8 cellular contexts compared by ENCODE assay signal in genomic region chr6:53795702-53796450, GRCh38. TPM values are rescaled to one million over a fixed set of nuclear protein-coding genes. Genes with fewer than 3 reads are reported as not detected.
DNase-seq lines count a peak whose midpoint lies in the region; ATAC-seq, FAIRE-seq and TF ChIP-seq lines count a peak whose summit lies in the region.

No MANE protein-coding gene starts in this region.

- peaks cover 17% of the 10 kb centered on the region for H3K4me1 Mint-ChIP-seq in astrocyte (ENCODE audit: low read depth, unreplicated experiment)

- TF ChIP-seq EP300 in sigmoid colon (IDR thresholded peaks at IDR 0.05): no peak

- H3K9ac ChIP-seq in astrocyte (ENCODE audit: low read length) (peak overlapping the region; percentile 80), iPS-15b (ENCODE audit: low read depth, low read length) (peak overlapping the region; percentile 48)

- no peaks in the 10 kb centered on the region for H3K9me3 Mint-ChIP-seq in astrocyte (ENCODE audit: unreplicated experiment)

- ATAC-seq in HG03354 (IDR thresholded peaks at IDR 0.05; ENCODE audit: poor library complexity, severe bottlenecking, unreplicated experiment): no peak
- ATAC-seq in HG03280 (IDR thresholded peaks at IDR 0.05; ENCODE audit: unreplicated experiment): no peak

- H4K20me1 ChIP-seq in astrocyte (ENCODE audit: insufficient read depth, low read length): peaks cover 18% of the 10 kb centered on the region

- H3K27me3 Mint-ChIP-seq in astrocyte (ENCODE audit: low read depth, unreplicated experiment): no peaks in the 10 kb centered on the region

- H3K9me3 ChIP-seq in astrocyte (ENCODE audit: insufficient read depth, low read depth, low read length) (no peaks in the 10 kb centered on the region), iPS-15b (ENCODE audit: control insufficient read depth, insufficient read depth, low read length) (no peaks in the 10 kb centered on the region), sigmoid colon (no peaks in the 10 kb centered on the region)

- FAIRE-seq in astrocyte (lab: Jason Lieb, UNC): no peak

- peak overlapping the region; percentile 93 for H3K4me2 ChIP-seq in astrocyte (ENCODE audit: low read length)

- peak overlapping the region; percentile 83 for H3K4me3 ChIP-seq in astrocyte (ENCODE audit: insufficient read depth, low read depth, low read length)
- peak overlapping the region; percentile 91 for H3K4me3 ChIP-seq in iPS-15b (ENCODE audit: low read depth, low read length)
- peak overlapping the region; percentile 69 to 95 (median 84) for H3K4me3 ChIP-seq in sigmoid colon

- H3K4me1 ChIP-seq in astrocyte (ENCODE audit: insufficient read depth, low read length) (peaks cover 21% of the 10 kb centered on the region), iPS-15b (ENCODE audit: control insufficient read depth, insufficient read depth, low read length) (peaks cover 6% of the 10 kb centered on the region), sigmoid colon (peaks cover 0 to 45% (median 25%) of the 10 kb centered on the region in 4 donors)

- H3K27me3 ChIP-seq in astrocyte (ENCODE audit: insufficient read depth, low read length): no peaks in the 10 kb centered on the region
- peaks cover 13% of the 10 kb centered on the region for H3K27me3 ChIP-seq in iPS-15b (ENCODE audit: control insufficient read depth, insufficient read depth, low read length)
- H3K27me3 ChIP-seq in sigmoid colon: peaks cover 0 to 5% (median 0%) of the 10 kb centered on the region in 3 donors

- peak overlapping the region; percentile 95 for H3K4me3 Mint-ChIP-seq in astrocyte (ENCODE audit: unreplicated experiment)

- no peak overlapping the region for H3K27ac ChIP-seq in astrocyte (ENCODE audit: low read depth, low read length)
- peak overlapping the region; percentile 81 to 90 (median 84) for H3K27ac ChIP-seq in sigmoid colon

- peaks cover 4% of the 10 kb centered on the region for H3K79me2 ChIP-seq in astrocyte (ENCODE audit: insufficient read depth, low read length)

- H3K36me3 ChIP-seq in astrocyte (ENCODE audit: insufficient read depth, low read length) (no peaks in the 10 kb centered on the region), iPS-15b (ENCODE audit: control insufficient read depth, insufficient read depth, low read length) (no peaks in the 10 kb centered on the region), sigmoid colon (no peaks in the 10 kb centered on the region)

- 2 to 6% methylated on average over 47 of the region's 47 CpGs for WGBS in sigmoid colon, 2 donors

- DNase-seq in EH (ENCODE audit: low read depth): peak; percentile 27
- peak; percentile 83 for DNase-seq in NCI-H510A treated with DMSO at 0.1 percent for 48 hours (lab: John Stamatoyannopoulos, UW)
- DNase-seq in astrocyte (ENCODE audit: low read depth): peak; percentile 26
- peak; percentile 83 for DNase-seq in sigmoid colon
- DNase-seq in dedifferentiated amniotic fluid mesenchymal stem cell (ENCODE audit: extremely low spot score): no peak

- no peak for TF ChIP-seq POLR2A in sigmoid colon (IDR thresholded peaks at IDR 0.05)

- peak overlapping the region; percentile 91 for H2AFZ ChIP-seq in astrocyte (ENCODE audit: low read depth, low read length)

- intact Hi-C loops in sigmoid colon (cut with DNase I): loop anchor here (2.0 to 10.0 kb wide), 4 partner anchors 41 to 441 kb away; partner anchors contain the start of gene GCLC

- H3K36me3 Mint-ChIP-seq in astrocyte (ENCODE audit: low read depth, unreplicated experiment): no peaks in the 10 kb centered on the region

- TF ChIP-seq CTCF in astrocyte (IDR thresholded peaks at IDR 0.05; ENCODE audit: insufficient read depth, low read depth, low read length) (no peak), sigmoid colon (IDR thresholded peaks at IDR 0.05) (no peak)

- peak overlapping the region; percentile 43 for H3K27ac Mint-ChIP-seq in astrocyte (ENCODE audit: unreplicated experiment)

RNA-seq across cellular contexts. Expression of gene LRRC1, which starts 1.1 kb away (rescaled TPM):
- total RNA-seq in astrocyte (11.8 and 14.3 TPM in 2 replicates), sigmoid colon (10 to 100 TPM; 20.8 to 32.4 (median 24.4) TPM)
- polyA plus RNA-seq in sigmoid colon: 10 to 100 TPM; 29.9 to 50.4 (median 43.2) TPM
